In the genomic region with DNA sequence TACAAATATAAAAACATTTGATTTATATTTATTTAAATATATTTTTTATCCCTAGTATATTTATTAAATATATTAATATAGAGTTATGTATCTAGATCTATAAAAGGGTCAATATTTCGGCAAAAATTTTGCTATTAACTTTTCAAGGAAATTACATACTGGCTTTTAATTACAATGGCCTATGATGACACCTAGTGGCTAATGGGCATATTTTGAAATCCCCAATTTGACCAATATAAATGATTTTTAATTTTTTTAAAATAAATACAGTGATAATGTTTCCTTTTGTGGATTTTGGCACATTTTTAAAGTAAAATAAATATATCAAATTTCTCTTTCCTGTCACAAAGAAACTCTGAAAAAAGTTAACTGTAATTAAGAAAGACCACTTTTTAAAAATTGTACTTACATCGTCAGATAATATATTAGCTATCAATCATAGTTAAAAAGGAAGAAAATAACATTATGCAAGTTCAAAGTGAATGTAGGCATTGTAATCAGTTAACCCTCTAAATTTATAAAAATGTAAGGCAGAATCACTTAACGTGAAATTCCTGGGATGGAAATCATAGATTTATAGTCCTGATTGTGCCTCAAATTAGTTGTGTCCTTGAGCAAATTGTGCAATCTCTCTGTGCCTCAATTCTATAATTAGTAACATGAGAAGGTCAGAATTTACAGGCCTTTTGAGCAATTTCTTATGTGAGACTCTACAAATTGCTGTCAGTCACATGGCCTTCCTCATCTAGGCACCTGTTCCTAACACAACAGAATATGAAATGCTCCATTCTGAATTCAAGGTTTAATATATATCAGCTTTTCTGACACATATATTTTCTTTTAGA, we compare ENCODE assay signal across 8 cellular contexts. TPM values are rescaled to one million over a fixed set of nuclear protein-coding genes. Genes with fewer than 3 reads are reported as not detected.
DNase-seq lines count a peak whose midpoint lies in the region; ATAC-seq, FAIRE-seq and TF ChIP-seq lines count a peak whose summit lies in the region.

No MANE protein-coding gene starts in this region.

- DNase-seq in NCI-H1105 (lab: John Stamatoyannopoulos, UW), result peak; percentile 27
- DNase-seq in MCF 10A (ENCODE audit: unreplicated experiment), result peak; percentile 49
- no peak for DNase-seq in activated CD4-positive, alpha-beta T cell treated with anti-CD3 and anti-CD28 coated beads, Interleukin-2, amount 50 U/mL, for 1 hour
- no peak for DNase-seq in caudate nucleus (lab: John Stamatoyannopoulos, UW)
- DNase-seq in hepatic stellate cell (ENCODE audit: low spot score), result no peak

- no peaks in the 10 kb centered on the region for H3K36me3 Mint-ChIP-seq in MCF 10A (ENCODE audit: insufficient read depth, unreplicated experiment)
- no peaks in the 10 kb centered on the region for H3K36me3 Mint-ChIP-seq in nephron (ENCODE audit: low read depth)

- ATAC-seq in GM18511 (IDR thresholded peaks at IDR 0.05; ENCODE audit: unreplicated experiment), result no peak

- TF ChIP-seq CTCF in MCF 10A (IDR thresholded peaks at IDR 0.05; ENCODE audit: unreplicated experiment) (peak; percentile 66), nephron (IDR thresholded peaks at IDR 0.05; ENCODE audit: unreplicated experiment in 3 of 3) (peak; percentile 58 to 73 (median 63))

- CTCF ChIA-PET in MCF 10A (lab: Yijun Ruan, JAX), result interaction anchor here (0.7 to 3.1 kb wide), 24 partner anchors 9 to 1338 kb away, joined by 3 to 98 read pairs (median 4); no protein-coding TSS in a partner anchor

- H3K27me3 Mint-ChIP-seq in MCF 10A (ENCODE audit: insufficient read depth, unreplicated experiment) (no peaks in the 10 kb centered on the region), nephron (ENCODE audit: low read depth) (no peaks in the 10 kb centered on the region)

- POLR2A ChIA-PET in MCF 10A (lab: Yijun Ruan, JAX), result interaction anchor here (0.6 to 1.1 kb wide), 3 partner anchors 26 to 137 kb away, joined by 3 to 5 read pairs (median 3); no protein-coding TSS in a partner anchor

- no peaks in the 10 kb centered on the region for H3K9me3 Mint-ChIP-seq in MCF 10A (ENCODE audit: unreplicated experiment)
- H3K9me3 Mint-ChIP-seq in nephron, result no peaks in the 10 kb centered on the region

- intact Hi-C loops in MCF 10A (cut with micrococcal nuclease), result loop anchor here (1.0 to 5.0 kb wide), 3 partner anchors 30 to 407 kb away; no protein-coding TSS in a partner anchor

- no peak overlapping the region for H3K4me3 Mint-ChIP-seq in MCF 10A (ENCODE audit: unreplicated experiment)
- H3K4me3 Mint-ChIP-seq in nephron, result no peak overlapping the region

- peak; percentile 98 for FAIRE-seq in G401.6 (lab: Jason Lieb, UNC)

- no peak overlapping the region for H3K27ac ChIP-seq in caudate nucleus (ENCODE audit: low read depth, low read length)

- no TSS peak for BruUV-seq in MCF 10A (replicated peaks; lab: Mats Ljungman, UMichigan)

- H3K4me1 Mint-ChIP-seq in MCF 10A (ENCODE audit: insufficient read depth, unreplicated experiment), result no peaks in the 10 kb centered on the region
- H3K4me1 Mint-ChIP-seq in nephron, result no peaks in the 10 kb centered on the region

- H3K27ac Mint-ChIP-seq in MCF 10A (ENCODE audit: low read depth, unreplicated experiment) (no peak overlapping the region), nephron (no peak overlapping the region)

RNA-seq across cellular contexts. Expression of gene RGS13, which starts 25.6 kb away (rescaled TPM):
- total RNA-seq in MCF 10A (2022), result not detected in 2 replicates

RNA-seq across cellular contexts. Expression of gene RGS1, which starts 34.8 kb away (rescaled TPM):
- total RNA-seq in MCF 10A (2022), result not detected in 2 replicates

Comparison
In these comparisons a context has a peak if more than half of its experiments do, and no peak if none do; other contexts are left out.
1. DNase-seq: peak in NCI-H1105 (single experiment) and MCF 10A (single experiment); none in activated CD4-positive, alpha-beta T cell treated with anti-CD3 and anti-CD28 coated beads, Interleukin-2, amount 50 U/mL, for 1 hour (single experiment), caudate nucleus (0 of 61) and hepatic stellate cell (single experiment).